Comparison of ENCODE assay signal across 13 cellular contexts in genomic region chr2:139142252-139142651, GRCh38.
DNase-seq lines count a peak whose midpoint lies in the region; ATAC-seq, FAIRE-seq and TF ChIP-seq lines count a peak whose summit lies in the region.
"Had no signal": no experiment of that assay in that cellular context is flagged by ENCODE, and none has a peak within 500 bp of the region (broad histone marks: within the 10 kb centered on the region; RNA-seq: fewer than 3 reads in every experiment).

No MANE protein-coding gene starts in this region.

- no peak for TF ChIP-seq POLR2A in erythroblast (IDR thresholded peaks at IDR 0.05; ENCODE audit: low read length)

- H3K27ac ChIP-seq in cardiac muscle cell (no peak overlapping the region), SJCRH30 (no peak overlapping the region)
- H3K27ac ChIP-seq: skin epidermis, WERI-Rb-1 had no signal

- intact Hi-C loops in cardiac septum (cut with DNase I) = no loop called here

- no peak for ATAC-seq in activated naive CD4-positive, alpha-beta T cell treated with anti-CD3 and anti-CD28 coated beads, Interleukin-2, amount 50 U/mL, for 72 hours
- ATAC-seq: activated T-cell treated with anti-CD3 and anti-CD28 coated beads, Interleukin-2, amount 50 U/mL, for 4 hours had no signal

- no peaks in the 10 kb centered on the region for H3K9me3 ChIP-seq in cardiac muscle cell (ENCODE audit: low read depth)
- no peaks in the 10 kb centered on the region for H3K9me3 ChIP-seq in SJCRH30 (replicated peaks)

- no peaks in the 10 kb centered on the region for H3K4me1 ChIP-seq in cardiac muscle cell (ENCODE audit: low read depth)
- H3K4me1 ChIP-seq in SJCRH30 = no peaks in the 10 kb centered on the region

- FAIRE-seq in frontal cortex (lab: Jason Lieb, UNC) = no peak
- FAIRE-seq: H1 had no signal

- H3K36me3 Mint-ChIP-seq in activated naive CD4-positive, alpha-beta T cell treated with anti-CD3 and anti-CD28 coated beads, Interleukin-2, amount 50 U/mL, for 72 hours = peaks cover 0 to 5% of the 10 kb centered on the region in 2 donors

- peaks cover 13 to 18% of the 10 kb centered on the region in 2 donors for H3K9me3 Mint-ChIP-seq in activated naive CD4-positive, alpha-beta T cell treated with anti-CD3 and anti-CD28 coated beads, Interleukin-2, amount 50 U/mL, for 72 hours

- no peaks in the 10 kb centered on the region for H3K36me3 ChIP-seq in cardiac muscle cell
- H3K36me3 ChIP-seq in SJCRH30 = no peaks in the 10 kb centered on the region
- H3K36me3 ChIP-seq: WERI-Rb-1 had no signal

- no peak for TF ChIP-seq CTCF in cardiac muscle cell (IDR thresholded peaks at IDR 0.05; ENCODE audit: low read depth, low read length)

- H3K27me3 ChIP-seq in cardiac muscle cell (no peaks in the 10 kb centered on the region), SJCRH30 (no peaks in the 10 kb centered on the region)

- DNase-seq in cardiac muscle cell (ENCODE audit: low read depth in 1 of 2, low spot score in 1 of 2) (peak; percentile 43 to 72), cardiac septum (ENCODE audit: low spot score) (no peak), SJCRH30 (peak; percentile 17 to 66), erythroblast (lab: John Stamatoyannopoulos, UW) (peak; percentile 2 to 20), stromal cell of bone marrow (ENCODE audit: low read depth) (peak; percentile 12), frontal cortex (ENCODE audit: low spot score in 2 of 2) (no peak), NCI-H446 (lab: John Stamatoyannopoulos, UW) (no peak)
- DNase-seq in activated naive CD4-positive, alpha-beta T cell treated with anti-CD3 and anti-CD28 coated beads, Interleukin-2, amount 50 U/mL, for 72 hours (ENCODE audit: low spot score in 2 of 2) = no peak
- DNase-seq: activated T-cell treated with anti-CD3 and anti-CD28 coated beads, Interleukin-2, amount 50 U/mL, for 4 hours; NCI-H1436 treated with DMSO at 0.1 percent for 48 hours; WERI-Rb-1 had no signal

- no peak overlapping the region for H3K4me3 ChIP-seq in cardiac muscle cell
- H3K4me3 ChIP-seq in SJCRH30 = no peak overlapping the region
- H3K4me3 ChIP-seq: skin epidermis had no signal

- no peak overlapping the region for H3K27ac Mint-ChIP-seq in activated naive CD4-positive, alpha-beta T cell treated with anti-CD3 and anti-CD28 coated beads, Interleukin-2, amount 50 U/mL, for 72 hours

Comparison
In these comparisons a context has a peak if more than half of its experiments do, and no peak if none do; other contexts are left out.
1. DNase-seq: peak in cardiac muscle cell (2 of 2), SJCRH30 (2 of 2), erythroblast (2 of 2) and stromal cell of bone marrow (single experiment); none in cardiac septum (single experiment), activated naive CD4-positive, alpha-beta T cell treated with anti-CD3 and anti-CD28 coated beads, Interleukin-2, amount 50 U/mL, for 72 hours (0 of 2), frontal cortex (0 of 2) and NCI-H446 (0 of 2).